ENCODE assay signal across 14 cellular contexts in genomic region chr6:22886881-22887581, GRCh38.
DNase-seq lines count a peak whose midpoint lies in the region; ATAC-seq and TF ChIP-seq lines count a peak whose summit lies in the region.
"Had no signal": no experiment of that assay in that cellular context is flagged by ENCODE, and none has a peak within 500 bp of the region (broad histone marks: within the 10 kb centered on the region; RNA-seq: fewer than 3 reads in every experiment).

No MANE protein-coding gene starts in this region.

- peak overlapping the region; percentile 48 for H3K27ac ChIP-seq in subcutaneous abdominal adipose tissue (ENCODE audit: low read depth, low read length)
- H3K27ac ChIP-seq in naive thymus-derived CD4-positive, alpha-beta T cell (ENCODE audit: low read depth, low read length) = no peak overlapping the region
- H3K27ac ChIP-seq: colonic mucosa had no signal

- ATAC-seq in esophagus mucosa (peak; percentile 50), WTC11 (no peak)
- no peak for ATAC-seq in naive thymus-derived CD4-positive, alpha-beta T cell

- H3K9me3 Mint-ChIP-seq in HFFc6 = no peaks in the 10 kb centered on the region
- peaks cover 5% of the 10 kb centered on the region for H3K9me3 Mint-ChIP-seq in WTC11
- H3K9me3 Mint-ChIP-seq in naive thymus-derived CD4-positive, alpha-beta T cell = peaks cover 0 to 4% (median 0%) of the 10 kb centered on the region in 11 donors

- no peaks in the 10 kb centered on the region for H3K27me3 ChIP-seq in subcutaneous abdominal adipose tissue (ENCODE audit: control insufficient read depth in 5 of 5, insufficient read depth in 4 of 5, low read length in 5 of 5)
- no peaks in the 10 kb centered on the region for H3K27me3 ChIP-seq in naive thymus-derived CD4-positive, alpha-beta T cell (ENCODE audit: control insufficient read depth in 2 of 2, insufficient read depth in 2 of 2, low read length in 2 of 2)
- H3K27me3 ChIP-seq: colonic mucosa, pancreas had no signal

- H3K27me3 Mint-ChIP-seq in HFFc6 (ENCODE audit: insufficient read depth) (no peaks in the 10 kb centered on the region), WTC11 (ENCODE audit: low read depth) (no peaks in the 10 kb centered on the region)
- H3K27me3 Mint-ChIP-seq in naive thymus-derived CD4-positive, alpha-beta T cell = no peaks in the 10 kb centered on the region

- DNase-seq in HFFc6 (peak; percentile 53), NCI-H2081 (lab: John Stamatoyannopoulos, UW) (peak; percentile 77 to 86), WTC11 (ENCODE audit: low spot score) (no peak), putamen (ENCODE audit: low spot score) (no peak)
- DNase-seq in naive thymus-derived CD4-positive, alpha-beta T cell = no peak
- DNase-seq: activated CD4-positive, alpha-beta T cell treated with anti-CD3 and anti-CD28 coated beads, Interleukin-2, amount 50 U/mL, for 48 hours; activated gamma-delta T cell treated with Interleukin-2 at 50 U/mL for 16 hours; colonic mucosa; COR-L47; pancreas; stimulated activated CD4-positive, alpha-beta T cell treated with anti-CD3 and anti-CD28 coated beads, Interleukin-1b, Interleukin-23, amount 100 ng/mL, for 48 hours; stimulated activated naive CD4-positive, alpha-beta T cell had no signal

- H3K9ac ChIP-seq in subcutaneous abdominal adipose tissue (ENCODE audit: low read length in 5 of 5) = no peak overlapping the region

- peaks cover 59% of the 10 kb centered on the region for H3K4me1 Mint-ChIP-seq in HFFc6 (ENCODE audit: low read depth)
- peaks cover 22% of the 10 kb centered on the region for H3K4me1 Mint-ChIP-seq in WTC11
- H3K4me1 Mint-ChIP-seq in naive thymus-derived CD4-positive, alpha-beta T cell = no peaks in the 10 kb centered on the region

- H3K36me3 ChIP-seq in subcutaneous abdominal adipose tissue (ENCODE audit: control insufficient read depth in 5 of 5, insufficient read depth in 5 of 5, low read length in 5 of 5) = no peaks in the 10 kb centered on the region
- H3K36me3 ChIP-seq in naive thymus-derived CD4-positive, alpha-beta T cell (ENCODE audit: control insufficient read depth in 2 of 3, insufficient read depth in 3 of 3, low read length in 3 of 3) = no peaks in the 10 kb centered on the region
- H3K36me3 ChIP-seq: colonic mucosa, pancreas had no signal

- peaks cover 0 to 27% (median 0%) of the 10 kb centered on the region in 5 donors for H3K4me1 ChIP-seq in subcutaneous abdominal adipose tissue (ENCODE audit: control insufficient read depth in 5 of 5, insufficient read depth in 5 of 5, low read length in 5 of 5)
- H3K4me1 ChIP-seq in naive thymus-derived CD4-positive, alpha-beta T cell (ENCODE audit: control insufficient read depth in 2 of 2, insufficient read depth in 2 of 2, low read length in 2 of 2) = no peaks in the 10 kb centered on the region
- H3K4me1 ChIP-seq: colonic mucosa, pancreas had no signal

- H3K4me3 Mint-ChIP-seq in HFFc6 (peak overlapping the region; percentile 31), WTC11 (no peak overlapping the region)
- H3K4me3 Mint-ChIP-seq in naive thymus-derived CD4-positive, alpha-beta T cell = no peak overlapping the region

- no peak for TF ChIP-seq CTCF in HFFc6 (IDR thresholded peaks at IDR 0.05)
- no peak for TF ChIP-seq CTCF in WTC11 (IDR thresholded peaks at IDR 0.05)

- POLR2A ChIA-PET in WTC11 (lab: Charles Lee) = no interaction called here
- POLR2A ChIA-PET in naive thymus-derived CD4-positive, alpha-beta T cell (lab: Charles Lee) = no interaction called here

- CTCF ChIA-PET in WTC11 (lab: Charles Lee) = no interaction called here
- CTCF ChIA-PET in naive thymus-derived CD4-positive, alpha-beta T cell (lab: Charles Lee) = no interaction called here

- no peaks in the 10 kb centered on the region for H3K9me3 ChIP-seq in subcutaneous abdominal adipose tissue (ENCODE audit: control insufficient read depth in 5 of 5, low read length in 5 of 5)
- H3K9me3 ChIP-seq in naive thymus-derived CD4-positive, alpha-beta T cell (ENCODE audit: control insufficient read depth in 2 of 3, low read length in 3 of 3) = no peaks in the 10 kb centered on the region
- H3K9me3 ChIP-seq: colonic mucosa, pancreas had no signal

- intact Hi-C loops in naive thymus-derived CD4-positive, alpha-beta T cell (cut with micrococcal nuclease) = no loop called here

- no peak overlapping the region for H3K4me3 ChIP-seq in subcutaneous abdominal adipose tissue (ENCODE audit: low read depth in 1 of 5, low read length in 5 of 5)
- no peak overlapping the region for H3K4me3 ChIP-seq in naive thymus-derived CD4-positive, alpha-beta T cell (ENCODE audit: low read length)
- H3K4me3 ChIP-seq: colonic mucosa, pancreas had no signal

- H3K36me3 Mint-ChIP-seq in HFFc6 (ENCODE audit: low read depth) = no peaks in the 10 kb centered on the region; the same call in 1 of the 2 replicates
- peaks cover 4% of the 10 kb centered on the region; the same call in 1 of the 2 replicates for H3K36me3 Mint-ChIP-seq in WTC11
- H3K36me3 Mint-ChIP-seq in naive thymus-derived CD4-positive, alpha-beta T cell = no peaks in the 10 kb centered on the region

- H3K27ac Mint-ChIP-seq in HFFc6 (peak overlapping the region; percentile 40; the same call in 1 of the 2 replicates), WTC11 (no peak overlapping the region)
- no peak overlapping the region for H3K27ac Mint-ChIP-seq in naive thymus-derived CD4-positive, alpha-beta T cell

TF ChIP-seq in WTC11, 78 proteins besides CTCF, POLR2A, EP300 and RAD21 (continues in another document):
- TF ChIP-seq, protein P1, sequence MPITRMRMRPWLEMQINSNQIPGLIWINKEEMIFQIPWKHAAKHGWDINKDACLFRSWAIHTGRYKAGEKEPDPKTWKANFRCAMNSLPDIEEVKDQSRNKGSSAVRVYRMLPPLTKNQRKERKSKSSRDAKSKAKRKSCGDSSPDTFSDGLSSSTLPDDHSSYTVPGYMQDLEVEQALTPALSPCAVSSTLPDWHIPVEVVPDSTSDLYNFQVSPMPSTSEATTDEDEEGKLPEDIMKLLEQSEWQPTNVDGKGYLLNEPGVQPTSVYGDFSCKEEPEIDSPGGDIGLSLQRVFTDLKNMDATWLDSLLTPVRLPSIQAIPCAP (CRISPR knock-in tag; IDR thresholded peaks at IDR 0.05) = no peak
- TF ChIP-seq FOXP4 (CRISPR knock-in tag; IDR thresholded peaks at IDR 0.05) (no peak), NFYB (CRISPR knock-in tag; conservative IDR thresholded peaks at IDR 0.05; ENCODE audit: low read depth) (no peak), ZMAT4 (CRISPR knock-in tag; IDR thresholded peaks at IDR 0.05) (no peak), FOXJ3 (CRISPR knock-in tag; IDR thresholded peaks at IDR 0.05; ENCODE audit: borderline replicate concordance) (no peak), ETV6 (CRISPR knock-in tag; IDR thresholded peaks at IDR 0.05) (no peak), ELF4 (CRISPR knock-in tag; IDR thresholded peaks at IDR 0.05; ENCODE audit: low read depth) (no peak), SMAD3 (CRISPR knock-in tag; IDR thresholded peaks at IDR 0.05; ENCODE audit: borderline replicate concordance) (no peak), ZNF317 (CRISPR knock-in tag; IDR thresholded peaks at IDR 0.05; ENCODE audit: borderline replicate concordance, low read depth) (no peak), ARID4B (CRISPR knock-in tag; IDR thresholded peaks at IDR 0.05; ENCODE audit: borderline replicate concordance) (no peak)

Comparison
In these comparisons a context has a peak if more than half of its experiments do, and no peak if none do; other contexts are left out.
1. DNase-seq: peak in HFFc6 (single experiment) and NCI-H2081 (2 of 2); none in WTC11 (single experiment), putamen (single experiment) and naive thymus-derived CD4-positive, alpha-beta T cell (0 of 9).